In the genomic region with DNA sequence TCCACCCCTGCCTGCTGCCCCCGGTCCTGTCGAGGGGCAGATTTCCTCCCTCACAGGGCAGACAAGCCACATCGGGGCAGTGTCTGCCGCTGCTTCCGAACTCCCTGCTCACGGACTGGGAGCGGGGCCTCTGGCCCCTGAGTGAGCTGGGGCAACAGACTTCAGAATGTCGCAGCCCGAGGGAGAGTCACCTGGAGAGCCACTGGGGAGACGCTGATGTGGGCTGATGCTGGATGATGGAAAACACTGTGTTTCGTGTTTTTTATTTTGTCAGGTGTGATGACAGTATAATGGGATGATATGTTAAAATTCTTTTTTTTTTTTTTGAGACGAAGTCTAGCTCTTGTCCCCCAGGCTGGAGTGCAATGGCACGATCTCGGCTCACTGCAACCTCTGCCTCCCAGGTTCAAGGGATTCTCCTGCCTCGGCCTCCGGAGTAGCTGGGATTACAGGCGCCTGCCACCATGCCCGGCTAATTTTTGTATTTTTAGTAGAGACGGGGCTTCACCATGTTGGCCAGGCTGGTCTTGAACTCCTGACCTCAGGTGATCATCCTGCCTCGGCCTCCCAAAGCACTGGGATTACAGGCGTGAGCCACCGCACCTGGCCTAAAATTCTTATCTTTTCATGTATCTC, we compare ENCODE assay signal across 8 cellular contexts. TPM values are rescaled to one million over a fixed set of nuclear protein-coding genes. Genes with fewer than 3 reads are reported as not detected.
A peak's percentile ranks its signal among the peaks of the same experiment; 100 is the strongest.
DNase-seq lines count a peak whose midpoint lies in the region; ATAC-seq, FAIRE-seq and TF ChIP-seq lines count a peak whose summit lies in the region.
"Not testable (repeated sequence)": the region's sequence is repeated elsewhere in the genome, so short reads cannot be mapped to it uniquely, and the experiment has no call there.
"Had no signal": no experiment of that assay in that cellular context is flagged by ENCODE, and none has a peak within 500 bp of the region (broad histone marks: within the 10 kb centered on the region; RNA-seq: fewer than 3 reads in every experiment).

No MANE protein-coding gene starts in this region.

- H3K27me3 ChIP-seq in BLaER1 treated with 17β-estradiol and CSF1 and Interleukin-3, amounts not matched to agents 10 nM and 100 nM; endodermal cell (ENCODE audit: control insufficient read depth, insufficient read depth, low read length, poor library complexity, severe bottlenecking): not testable (repeated sequence)
- peaks cover 43 to 46% of the 10 kb centered on the region in 2 experiments for H3K27me3 ChIP-seq in K562 (ENCODE audit: control insufficient read depth in 2 of 2, insufficient read depth in 2 of 2, low read length in 2 of 2)

- FAIRE-seq in K562 (lab: Jason Lieb, UNC): peak; percentile 15

- not testable (repeated sequence) for TF ChIP-seq CTCF in GM13976 (IDR thresholded peaks at IDR 0.05; ENCODE audit: borderline replicate concordance, control extremely low read depth, extremely low read depth, insufficient read depth, missing control alignments); HEK293 (tag by site-specific recombination; IDR thresholded peaks at IDR 0.05); endodermal cell (conservative IDR thresholded peaks at IDR 0.05); osteocyte (IDR thresholded peaks at IDR 0.05)
- peak in 2 of 3 experiments; percentile 49 to 58; a peak in 4 of 6 replicates for TF ChIP-seq CTCF in K562 (IDR thresholded peaks at IDR 0.05 in 2 of 3, conservative IDR thresholded peaks at IDR 0.05 in 1 of 3; ENCODE audit: insufficient read depth in 2 of 3, low read depth in 1 of 3, low read length in 3 of 3)

- H3K36me3 Mint-ChIP-seq in endodermal cell (ENCODE audit: low read depth); osteocyte (ENCODE audit: unreplicated experiment): not testable (repeated sequence)

- CTCF ChIA-PET in HEK293 (lab: Yijun Ruan, JAX): not testable (repeated sequence)
- CTCF ChIA-PET in K562 (lab: Yijun Ruan, JAX; ENCODE audit: low intra/inter-chr PET ratio): interaction anchor here (1.5 kb wide), 1 partner anchor 56 kb away, joined by 6 read pairs; no protein-coding TSS in a partner anchor

- WGBS in K562 (ENCODE audit: insufficient coverage, low coverage, missing lambda C conversion rate): 13% methylated on average over 22 of the region's 22 CpGs
- WGBS in endodermal cell (ENCODE audit: insufficient coverage in 1 of 2, insufficient read length in 1 of 2), 2 experiments: 80 to 91% methylated on average over 11 to 22 of the region's 22 CpGs

- peak in 1 of 2 experiments; percentile 65; a peak in 2 of 4 replicates for TF ChIP-seq RAD21 in K562 (CRISPR knock-in tag; conservative IDR thresholded peaks at IDR 0.05 in 1 of 2, IDR thresholded peaks at IDR 0.05 in 1 of 2)

- peak overlapping the region in 1 of 11 experiments; percentile 44; a peak in 1 of 22 replicates for H3K9ac ChIP-seq in BLaER1 treated with 17β-estradiol and CSF1 and Interleukin-3, amounts not matched to agents 10 nM and 100 nM
- peak overlapping the region in 1 of 2 experiments; percentile 70; a peak in 2 of 4 replicates for H3K9ac ChIP-seq in K562 (ENCODE audit: insufficient read depth in 1 of 2, low read depth in 2 of 2, low read length in 2 of 2)
- not testable (repeated sequence) for H3K9ac ChIP-seq in endodermal cell (ENCODE audit: extremely low read depth, low read length, poor library complexity, severe bottlenecking)

- not testable (repeated sequence) for H3K4me3 ChIP-seq in BLaER1 treated with 17β-estradiol and CSF1 and Interleukin-3, amounts not matched to agents 10 nM and 100 nM; HEK293 (ENCODE audit: low read depth, low read length); K562; endodermal cell (ENCODE audit: low read length)

- BruUV-seq in K562 (replicated peaks; lab: Mats Ljungman, UMichigan): not testable (repeated sequence)

- H3K9me1 ChIP-seq in K562 (ENCODE audit: control insufficient read depth, insufficient read depth, low read length): not testable (repeated sequence)

- H3K27ac Mint-ChIP-seq in endodermal cell: not testable (repeated sequence)
- H3K27ac Mint-ChIP-seq in osteocyte (ENCODE audit: unreplicated experiment): peak overlapping the region; percentile 97

- H2AFZ ChIP-seq in K562 (ENCODE audit: low read depth, low read length): peak overlapping the region; percentile 8; the same call in 1 of the 2 replicates

- H3K4me2 ChIP-seq in BLaER1 treated with 17β-estradiol and CSF1 and Interleukin-3, amounts not matched to agents 10 nM and 100 nM: peak overlapping the region in 6 of 11 experiments; percentile 18 to 89 (median 84); a peak in 7 of 22 replicates
- not testable (repeated sequence) for H3K4me2 ChIP-seq in K562 (ENCODE audit: insufficient read depth, low read length)

- not testable (repeated sequence) for H4K20me1 ChIP-seq in BLaER1 treated with 17β-estradiol and CSF1 and Interleukin-3, amounts not matched to agents 10 nM and 100 nM; K562 (replicated peaks; ENCODE audit: control insufficient read depth, insufficient read depth, low read length)

- ATAC-seq in K562: peak; percentile 75

- H3K9me3 Mint-ChIP-seq in endodermal cell; osteocyte (ENCODE audit: unreplicated experiment): not testable (repeated sequence)

- intact Hi-C loops in K562 (cut with micrococcal nuclease): loop anchor here (10.0 kb wide), 2 partner anchors 53 to 57 kb away; partner anchors contain the start of gene SEPTIN5

- not testable (repeated sequence) for H3K36me3 ChIP-seq in BLaER1 treated with 17β-estradiol and CSF1 and Interleukin-3, amounts not matched to agents 10 nM and 100 nM; HEK293 (ENCODE audit: control insufficient read depth in 2 of 2, insufficient read depth in 1 of 2, low read length in 2 of 2); K562 (ENCODE audit: control insufficient read depth, insufficient read depth, low read length); endodermal cell (ENCODE audit: control insufficient read depth, insufficient read depth, low read length)

- not testable (repeated sequence) for H3K9me3 ChIP-seq in BLaER1 treated with 17β-estradiol and CSF1 and Interleukin-3, amounts not matched to agents 10 nM and 100 nM (replicated peaks in 1 of 11); HEK293 (ENCODE audit: control insufficient read depth, insufficient read depth, low read depth, low read length); K562 (replicated peaks; ENCODE audit: control insufficient read depth, insufficient read depth, low read depth, low read length); endodermal cell (ENCODE audit: control insufficient read depth, low read length)

- not testable (repeated sequence) for H3K4me3 Mint-ChIP-seq in endodermal cell; osteocyte (ENCODE audit: unreplicated experiment)

- not testable (repeated sequence) for H3K27me3 Mint-ChIP-seq in endodermal cell (ENCODE audit: insufficient read depth); osteocyte (ENCODE audit: unreplicated experiment)

- TF ChIP-seq EP300 in K562 (IDR thresholded peaks at IDR 0.05; ENCODE audit: low read length): not testable (repeated sequence)

- in situ Hi-C loops in GM13976 (cut with MboI; ENCODE audit: low sequenced_read_pairs, unreplicated experiment); K562 (cut with MboI): not testable (repeated sequence)

- H3K4me1 ChIP-seq in BLaER1 treated with 17β-estradiol and CSF1 and Interleukin-3, amounts not matched to agents 10 nM and 100 nM: peaks cover 13 to 67% (median 51%) of the 10 kb centered on the region in 10 experiments
- not testable (repeated sequence) for H3K4me1 ChIP-seq in HEK293 (ENCODE audit: control insufficient read depth, insufficient read depth, low read length); endodermal cell (ENCODE audit: control insufficient read depth, insufficient read depth, low read length)
- H3K4me1 ChIP-seq in K562 (replicated peaks in 1 of 2; ENCODE audit: control insufficient read depth in 2 of 2, insufficient read depth in 2 of 2, low read length in 2 of 2): peaks cover 15 to 20% of the 10 kb centered on the region in 2 experiments

- DNase-seq in GM13976 (ENCODE audit: low spot score) (peak; percentile 7), K562 (ENCODE audit: extremely low read depth in 1 of 4, low spot score in 3 of 4) (peak; percentile 50 to 69 (median 53)), endodermal cell (peak; percentile 43), osteocyte (ENCODE audit: extremely low spot score, unreplicated experiment) (peak; percentile 73)

- not testable (repeated sequence) for H3K79me2 ChIP-seq in K562 (ENCODE audit: control insufficient read depth, insufficient read depth, low read length)

- peak overlapping the region in 3 of 11 experiments; percentile 64 to 75 (median 68); a peak in 5 of 22 replicates for H3K27ac ChIP-seq in BLaER1 treated with 17β-estradiol and CSF1 and Interleukin-3, amounts not matched to agents 10 nM and 100 nM
- not testable (repeated sequence) for H3K27ac ChIP-seq in HEK293 (ENCODE audit: extremely low read depth, low read depth, low read length); K562 (ENCODE audit: extremely low read depth, low read depth, low read length); endodermal cell (ENCODE audit: low read depth, low read length)

- H3K4me1 Mint-ChIP-seq in endodermal cell: not testable (repeated sequence)
- H3K4me1 Mint-ChIP-seq in osteocyte (ENCODE audit: unreplicated experiment): peaks cover 58% of the 10 kb centered on the region

- not testable (repeated sequence) for TF ChIP-seq POLR2A in K562 (conservative IDR thresholded peaks at IDR 0.05)

- POLR2A ChIA-PET in HEK293 (lab: Yijun Ruan, JAX) (interaction anchor here (0.6 kb wide), 1 partner anchor 18 kb away, joined by 3 read pairs; no protein-coding TSS in a partner anchor), K562 (lab: Yijun Ruan, JAX) (interaction anchor here (0.5 to 7.8 kb wide), 9 partner anchors 9 to 276 kb away, joined by 3 to 80 read pairs (median 4); no protein-coding TSS in a partner anchor)

RNA-seq across cellular contexts. Expression of gene SEPTIN5, which starts 52.1 kb away (rescaled TPM):
- total RNA-seq in K562 (2011; cell fraction: chromatin; rRNA removed; ENCODE audit: low replicate concordance): 625 and 1,610 TPM in 2 replicates
- total RNA-seq in K562 (2011; cell fraction: nucleolus; rRNA removed): 538 and 650 TPM in 2 replicates
- total RNA-seq in K562 (2011; cell fraction: nucleoplasm; rRNA removed): 407 and 495 TPM in 2 replicates
- total RNA-seq in K562 (2014; rRNA removed): 116 and 125 TPM in 2 replicates
- total RNA-seq in K562 (2014; rRNA removed; fragmentation: Illumina TruSeq; extraction: Trizol): 92.5 and 94.6 TPM in 2 replicates
- total RNA-seq in K562 (2015; rRNA removed; fragmentation: Illumina TruSeq; extraction: Trizol): 28.1 and 34.9 TPM in 2 replicates
- 177 and 195 TPM in 2 replicates for total RNA-seq in K562 (2021)
- 119 and 238 TPM in 2 replicates for polyA plus RNA-seq in K562 (2011; rRNA removed)
- polyA plus RNA-seq in K562 (2011; cell fraction: cytosol; rRNA removed): 143 and 156 TPM in 2 replicates
- polyA plus RNA-seq in K562 (2011; cell fraction: nucleus; rRNA removed): 671 and 957 TPM in 2 replicates
- 122 and 123 TPM in 2 replicates for polyA plus RNA-seq in K562 (2012)
- 135 and 164 TPM in 2 replicates for polyA plus RNA-seq in K562 (2014; fragmentation: Illumina TruSeq; extraction: Trizol)
- 1 to 10 TPM in 1 of 2 experiments, under 1 TPM in 1; 0.03 to 1.9 TPM for polyA plus RNA-seq in K562 (2014; fragmentation: Nextera tagmentation; extraction: Ambion mirVana)
- polyA plus RNA-seq in K562 (2014; rRNA removed): 129 and 135 TPM in 2 replicates
- 306 and 458 TPM in 2 replicates for polyA minus RNA-seq in K562 (2011; rRNA and poly(A)+ RNA removed)
- 83.2 and 205 TPM in 2 replicates for polyA minus RNA-seq in K562 (2011; cell fraction: cytosol; rRNA and poly(A)+ RNA removed)
- polyA minus RNA-seq in K562 (2011; cell fraction: nucleus; rRNA and poly(A)+ RNA removed): 284 and 666 TPM in 2 replicates
- 10 to 100 TPM in 1 of 2 donors, 1 to 10 TPM in 1; 9.8 to 20.0 TPM for total RNA-seq in endodermal cell
- 45.2 TPM for polyA plus RNA-seq in endodermal cell (2013, experiment 1 of 2)
- polyA plus RNA-seq in endodermal cell (2013, experiment 2 of 2): 45.0 TPM
- 103 and 108 TPM in 2 replicates for total RNA-seq in osteocyte
- total RNA-seq: B cell had no signal
- polyA plus RNA-seq: CD8-positive, alpha-beta memory T cell had no signal

Comparison
In these comparisons a context has a peak if more than half of its experiments do, and no peak if none do; other contexts are left out.
1. DNase-seq: peak in every context shown above with its lines; median percentile 73 in osteocyte; 53 in K562; 43 in endodermal cell; 7 in GM13976.